8 cellular contexts compared by ENCODE assay signal in genomic region chr4:15654556-15655222, GRCh38. TPM values are rescaled to one million over a fixed set of nuclear protein-coding genes. Genes with fewer than 3 reads are reported as not detected.
DNase-seq lines count a peak whose midpoint lies in the region; ATAC-seq and TF ChIP-seq lines count a peak whose summit lies in the region.

No MANE protein-coding gene starts in this region.

- H3K4me1 ChIP-seq in IMR-90 (ENCODE audit: control insufficient read depth, insufficient read depth, low read length) (peaks cover 13% of the 10 kb centered on the region), ectodermal cell (ENCODE audit: control insufficient read depth, insufficient read depth, low read length) (peaks cover 9% of the 10 kb centered on the region), mesenchymal stem cell (ENCODE audit: control insufficient read depth, insufficient read depth, low read depth, low read length) (peaks cover 5% of the 10 kb centered on the region)

- H4K8ac ChIP-seq in IMR-90 (ENCODE audit: low read depth in 2 of 2, low read length in 2 of 2) (peak overlapping the region; percentile 88 to 91; a peak in 2 of 4 replicates), mesenchymal stem cell (ENCODE audit: low read length) (peak overlapping the region; percentile 90)

- TF ChIP-seq CTCF in IMR-90 (conservative IDR thresholded peaks at IDR 0.05; ENCODE audit: low read depth, low read length): no peak

- TF ChIP-seq RAD21 in IMR-90 (IDR thresholded peaks at IDR 0.05; ENCODE audit: low read length): no peak

- H3K27me3 ChIP-seq in IMR-90 (ENCODE audit: control insufficient read depth, insufficient read depth, low read length) (no peaks in the 10 kb centered on the region), ectodermal cell (ENCODE audit: control insufficient read depth, insufficient read depth, low read length, poor library complexity, severe bottlenecking) (no peaks in the 10 kb centered on the region), mesenchymal stem cell (ENCODE audit: control insufficient read depth in 1 of 2, insufficient read depth in 1 of 2, low read length in 2 of 2) (no peaks in the 10 kb centered on the region)

- dilution Hi-C loops in IMR-90 (cut with HindIII; ENCODE audit: low sequenced_read_pairs, unreplicated experiment): no loop called here

- no TSS peak for BruUV-seq in IMR-90 (replicated peaks; lab: Mats Ljungman, UMichigan)

- peak overlapping the region; percentile 92 for H2AK5ac ChIP-seq in IMR-90 (ENCODE audit: low read depth, low read length)
- no peak overlapping the region for H2AK5ac ChIP-seq in mesenchymal stem cell (ENCODE audit: low read length, severe bottlenecking)

- H2AFZ ChIP-seq in IMR-90 (replicated peaks; ENCODE audit: low read length, poor library complexity) (peak overlapping the region; percentile 99), mesenchymal stem cell (ENCODE audit: low read depth, low read length) (peak overlapping the region; percentile 97)

- H3K9ac ChIP-seq in IMR-90 (ENCODE audit: low read depth, low read length): peak overlapping the region; percentile 98
- H3K9ac ChIP-seq in mesenchymal stem cell (ENCODE audit: low read length): peak overlapping the region; percentile 98

- intact Hi-C loops in IMR-90 (cut with micrococcal nuclease): loop anchor here (2.0 to 5.0 kb wide), 3 partner anchors 26 to 417 kb away; partner anchors contain the start of gene FAM200B

- H3K9me3 ChIP-seq in IMR-90 (ENCODE audit: control insufficient read depth, insufficient read depth, low read length) (no peaks in the 10 kb centered on the region), ectodermal cell (ENCODE audit: control insufficient read depth, low read length) (no peaks in the 10 kb centered on the region), mesenchymal stem cell (ENCODE audit: control insufficient read depth, low read length) (no peaks in the 10 kb centered on the region)

- H3K18ac ChIP-seq in IMR-90 (ENCODE audit: low read depth, low read length) (peak overlapping the region; percentile 87), mesenchymal stem cell (ENCODE audit: low read depth in 1 of 2, low read length in 2 of 2) (peak overlapping the region; percentile 99)

- POLR2A ChIA-PET in IMR-90 (lab: Charles Lee; ENCODE audit: unreplicated experiment): no interaction called here

- peak overlapping the region; percentile 94 for H3K4ac ChIP-seq in IMR-90 (ENCODE audit: low read depth, low read length)
- peak overlapping the region; percentile 97 to 99 for H3K4ac ChIP-seq in mesenchymal stem cell (ENCODE audit: low read depth in 1 of 2, low read length in 2 of 2)

- H3K79me1 ChIP-seq in IMR-90 (ENCODE audit: low read depth in 1 of 2, low read length in 2 of 2) (peaks cover 7 to 27% of the 10 kb centered on the region in 2 experiments; a peak in 3 of 4 replicates), mesenchymal stem cell (replicated peaks; ENCODE audit: low read length, poor library complexity, severe bottlenecking) (peaks cover 4% of the 10 kb centered on the region)

- H3K14ac ChIP-seq in IMR-90 (replicated peaks; ENCODE audit: low read depth, low read length) (peak overlapping the region; percentile 99), mesenchymal stem cell (ENCODE audit: low read length in 2 of 2) (peak overlapping the region in 1 of 2 experiments; percentile 98)

- H3K4me2 ChIP-seq in IMR-90 (ENCODE audit: low read depth, low read length): peak overlapping the region; percentile 93
- H3K4me2 ChIP-seq in mesenchymal stem cell (ENCODE audit: low read length, poor library complexity, severe bottlenecking): peak overlapping the region; percentile 69

- peak overlapping the region; percentile 86 for H4K5ac ChIP-seq in IMR-90 (ENCODE audit: low read depth, low read length)

- DNase-seq in G401 (ENCODE audit: low spot score): peak; percentile 57
- peak; percentile 24 for DNase-seq in IMR-90
- DNase-seq in activated CD4-positive, CD25-positive, alpha-beta regulatory T cell treated with anti-CD3 and anti-CD28 coated beads, Interleukin-2, amount 50 U/mL, for 16 hours (ENCODE audit: low read depth, low spot score): peak; percentile 3
- DNase-seq in mesenchymal stem cell: peak; percentile 59
- peak; percentile 2 to 19 for DNase-seq in stimulated activated CD8-positive, alpha-beta memory T cell treated with anti-CD3 and anti-CD28 coated beads, Interleukin-2, amount 100 ng/mL, for 1 hour (ENCODE audit: low read depth in 2 of 2)
- DNase-seq in SKM-1 treated with dmso at 0.1 percent for 144 hours (lab: John Stamatoyannopoulos, UW; ENCODE audit: unreplicated experiment): no peak

- ATAC-seq in GM21717 (IDR thresholded peaks at IDR 0.05; ENCODE audit: unreplicated experiment) (peak; percentile 48), IMR-90 (ENCODE audit: low read depth) (peak; percentile 60)

- H3K36me3 ChIP-seq in IMR-90 (ENCODE audit: control insufficient read depth, insufficient read depth, low read length) (no peaks in the 10 kb centered on the region), ectodermal cell (ENCODE audit: control insufficient read depth, insufficient read depth, low read length) (no peaks in the 10 kb centered on the region), mesenchymal stem cell (ENCODE audit: control insufficient read depth in 1 of 2, insufficient read depth in 2 of 2, low read depth in 1 of 2, low read length in 2 of 2) (no peaks in the 10 kb centered on the region)

- 0% methylated on average over 8 of the region's 68 CpGs; no CpG with 5 or more reads in 1 of the 2 experiments for WGBS in IMR-90 (ENCODE audit: extremely low coverage in 2 of 2, insufficient read length in 1 of 2), 2 experiments
- 0% methylated on average over 68 of the region's 68 CpGs for WGBS in ectodermal cell, 2 experiments
- 2% methylated on average over 32 of the region's 68 CpGs for WGBS in mesenchymal stem cell

- TF ChIP-seq POLR2A in IMR-90 (IDR thresholded peaks at IDR 0.05; ENCODE audit: low read depth, low read length): no peak; the same call in 1 of the 2 replicates

- H4K91ac ChIP-seq in IMR-90 (ENCODE audit: insufficient read depth, low read depth, low read length) (peak overlapping the region; percentile 90), mesenchymal stem cell (ENCODE audit: low read length) (peak overlapping the region; percentile 98)

- in situ Hi-C loops in G401 (cut with HindIII; ENCODE audit: low sequenced_read_pairs) (no loop called here), IMR-90 (cut with MboI; ENCODE audit: low sequenced_read_pairs) (no loop called here)

- H4K20me1 ChIP-seq in IMR-90 (ENCODE audit: insufficient read depth, low read length): peaks cover 21% of the 10 kb centered on the region; the same call in 1 of the 2 replicates

- CTCF ChIA-PET in IMR-90 (lab: Yijun Ruan, JAX): interaction anchor here (0.5 to 1.6 kb wide), 3 partner anchors 9 to 1817 kb away, joined by 3 to 4 read pairs (median 3); no protein-coding TSS in a partner anchor

- H2BK12ac ChIP-seq in mesenchymal stem cell (ENCODE audit: low read length in 2 of 2): no peak overlapping the region

- H2BK5ac ChIP-seq in IMR-90 (ENCODE audit: low read depth, low read length, poor library complexity, severe bottlenecking) (peak overlapping the region; percentile 99), mesenchymal stem cell (ENCODE audit: low read depth, low read length, poor library complexity, severe bottlenecking) (peak overlapping the region; percentile 24)

- peak overlapping the region; percentile 96 for H3K4me3 ChIP-seq in IMR-90 (ENCODE audit: insufficient read depth, low read depth, low read length)
- peak overlapping the region; percentile 85 for H3K4me3 ChIP-seq in ectodermal cell (ENCODE audit: insufficient read depth, low read depth, low read length)
- peak overlapping the region; percentile 86 to 97 for H3K4me3 ChIP-seq in mesenchymal stem cell (ENCODE audit: insufficient read depth in 1 of 2, low read depth in 1 of 2, low read length in 2 of 2)

- no peak overlapping the region for H2BK20ac ChIP-seq in IMR-90 (ENCODE audit: low read depth, low read length)

- H3K9me1 ChIP-seq in IMR-90 (ENCODE audit: insufficient read depth, low read length): no peaks in the 10 kb centered on the region

- H3K23ac ChIP-seq in IMR-90 (ENCODE audit: low read depth, low read length): peak overlapping the region; percentile 94; the same call in 1 of the 2 replicates
- H3K23ac ChIP-seq in mesenchymal stem cell (ENCODE audit: low read length in 2 of 2): peak overlapping the region; percentile 83 to 92

- H3K27ac ChIP-seq in IMR-90 (ENCODE audit: insufficient read depth, low read length) (peak overlapping the region; percentile 97), ectodermal cell (ENCODE audit: insufficient read depth, low read depth, low read length, poor library complexity, severe bottlenecking) (peak overlapping the region; percentile 84), mesenchymal stem cell (ENCODE audit: low read length, poor library complexity, severe bottlenecking) (peak overlapping the region; percentile 92)

- peak overlapping the region; percentile 89 for H2BK120ac ChIP-seq in IMR-90 (ENCODE audit: low read depth, low read length)
- H2BK120ac ChIP-seq in mesenchymal stem cell (ENCODE audit: low read depth, low read length): peak overlapping the region; percentile 29

- peak overlapping the region; percentile 95 for H2AK9ac ChIP-seq in IMR-90 (replicated peaks; ENCODE audit: low read depth, low read length, poor library complexity)

- peak overlapping the region; percentile 77 for H3K56ac ChIP-seq in IMR-90 (ENCODE audit: extremely low read depth, insufficient read depth, low read length)

- no peak overlapping the region for H2BK15ac ChIP-seq in IMR-90 (ENCODE audit: low read depth, low read length)
- peak overlapping the region; percentile 95 for H2BK15ac ChIP-seq in mesenchymal stem cell (ENCODE audit: low read depth, poor library complexity, severe bottlenecking)

RNA-seq across cellular contexts. Expression of gene FBXL5, which starts 0.5 kb away (rescaled TPM):
- total RNA-seq in G401 (2014; rRNA removed; shearing (Covaris generic)): 38.9 and 43.1 TPM in 2 replicates
- total RNA-seq in IMR-90 (2012; rRNA removed): 62.6 and 91.9 TPM in 2 replicates
- polyA plus RNA-seq in IMR-90 (2012; rRNA removed): 18.6 and 20.3 TPM in 2 replicates
- 4.1 and 4.9 TPM in 2 replicates for polyA plus RNA-seq in IMR-90 (2012; cell fraction: cytosol; rRNA removed)
- polyA plus RNA-seq in IMR-90 (2012; cell fraction: nucleus; rRNA removed; ENCODE audit: low replicate concordance): 2.4 and 21.9 TPM in 2 replicates
- 51.6 TPM for polyA plus RNA-seq in ectodermal cell (2013, experiment 1 of 4)
- 59.5 TPM for polyA plus RNA-seq in ectodermal cell (2013, experiment 2 of 4)
- polyA plus RNA-seq in ectodermal cell (2013, experiment 3 of 4): 47.5 TPM
- 53.9 TPM for polyA plus RNA-seq in ectodermal cell (2013, experiment 4 of 4)
- 31.5 TPM for polyA plus RNA-seq in mesenchymal stem cell (2013, experiment 1 of 2)
- 32.3 TPM for polyA plus RNA-seq in mesenchymal stem cell (2013, experiment 2 of 2)

RNA-seq across cellular contexts. Expression of gene FAM200B, which starts 26.9 kb away (rescaled TPM):
- total RNA-seq in G401 (2014; rRNA removed; shearing (Covaris generic)): 26.8 and 27.6 TPM in 2 replicates
- total RNA-seq in IMR-90 (2012; rRNA removed): 16.7 and 20.6 TPM in 2 replicates
- polyA plus RNA-seq in IMR-90 (2012; rRNA removed): 17.3 and 18.5 TPM in 2 replicates
- polyA plus RNA-seq in IMR-90 (2012; cell fraction: cytosol; rRNA removed): 14.6 and 28.6 TPM in 2 replicates
- polyA plus RNA-seq in IMR-90 (2012; cell fraction: nucleus; rRNA removed; ENCODE audit: low replicate concordance): 5.2 and 23.8 TPM in 2 replicates
- 53.9 TPM for polyA plus RNA-seq in ectodermal cell (2013, experiment 1 of 4)
- 42.9 TPM for polyA plus RNA-seq in ectodermal cell (2013, experiment 2 of 4)
- 55.7 TPM for polyA plus RNA-seq in ectodermal cell (2013, experiment 3 of 4)
- 57.3 TPM for polyA plus RNA-seq in ectodermal cell (2013, experiment 4 of 4)
- 71.6 TPM for polyA plus RNA-seq in mesenchymal stem cell (2013, experiment 1 of 2)
- 72.1 TPM for polyA plus RNA-seq in mesenchymal stem cell (2013, experiment 2 of 2)

RNA-seq across cellular contexts. Expression of gene BST1, which starts 48.2 kb away (rescaled TPM):
- 0.80 TPM in 1 of 2 replicates, not detected in the other for total RNA-seq in G401 (2014; rRNA removed; shearing (Covaris generic))
- total RNA-seq in IMR-90 (2012; rRNA removed): 5.3 and 6.6 TPM in 2 replicates
- polyA plus RNA-seq in IMR-90 (2012; rRNA removed): 11.1 and 11.9 TPM in 2 replicates
- 10.6 and 10.7 TPM in 2 replicates for polyA plus RNA-seq in IMR-90 (2012; cell fraction: cytosol; rRNA removed)
- polyA plus RNA-seq in IMR-90 (2012; cell fraction: nucleus; rRNA removed; ENCODE audit: low replicate concordance): 2.2 and 4.7 TPM in 2 replicates
- 1.9 TPM for polyA plus RNA-seq in ectodermal cell (2013, experiment 1 of 4)
- polyA plus RNA-seq in ectodermal cell (2013, experiment 2 of 4): 1.2 TPM
- 1.0 TPM for polyA plus RNA-seq in ectodermal cell (2013, experiment 3 of 4)
- polyA plus RNA-seq in ectodermal cell (2013, experiment 4 of 4): 1.4 TPM
- 0.22 TPM for polyA plus RNA-seq in mesenchymal stem cell (2013, experiment 1 of 2)
- polyA plus RNA-seq in mesenchymal stem cell (2013, experiment 2 of 2): 0.37 TPM
